In genomic region chr22:47607486-47607885, GRCh38 we compare ENCODE assay signal across 24 cellular contexts.
"Had no signal": no experiment of that assay in that cellular context is flagged by ENCODE, and none has a peak within 500 bp of the region (broad histone marks: within the 10 kb centered on the region; RNA-seq: fewer than 3 reads in every experiment).

No MANE protein-coding gene starts in this region.

- DNase-seq: cortex of kidney; effector memory CD8-positive, alpha-beta T cell; erythroblast; esophagus squamous epithelium; foreskin melanocyte; glutamatergic neuron; heart right ventricle; hippocampal formation; left ventricle myocardium superior; mucosa of descending colon; naive B cell; pancreas; stimulated activated CD4-positive, alpha-beta T cell treated with anti-CD3 and anti-CD28 coated beads, Interleukin-15, amount 100 ng/mL, for 24 hours; stimulated activated CD4-positive, alpha-beta T cell treated with anti-CD3 and anti-CD28 coated beads, Interleukin-2, amount 100 ng/mL, for 48 hours; stimulated activated naive CD4-positive, alpha-beta T cell; stimulated activated naive CD8-positive, alpha-beta T cell treated with anti-CD3 and anti-CD28 coated beads, Interleukin-15, amount 100 ng/mL, for 72 hours; testis; upper lobe of left lung; uterus had no signal

- H3K9me3 ChIP-seq: esophagus squamous epithelium, mucosa of descending colon, neutrophil, pancreas, testis, uterus had no signal

- H3K27me3 ChIP-seq: neutrophil, testis, upper lobe of left lung had no signal

- H3K4me3 ChIP-seq: esophagus squamous epithelium, heart right ventricle, lung, mucosa of descending colon, pancreas, skin epidermis, testis, tibial artery, upper lobe of left lung, uterus had no signal

- H3K36me3 ChIP-seq: esophagus squamous epithelium, heart right ventricle, neutrophil, pancreas, tibial artery, upper lobe of left lung, uterus had no signal

- ATAC-seq: effector memory CD8-positive, alpha-beta T cell; heart right ventricle; left ventricle myocardium superior; mucosa of descending colon; natural killer cell treated with Interleukin-12 subunit alpha and Interleukin-12 subunit beta and Interleukin-15 and Interleukin-18, amount 100 ng/mL, for 72 hours; pancreas; stimulated activated naive CD8-positive, alpha-beta T cell treated with anti-CD3 and anti-CD28 coated beads, Interleukin-15, amount 100 ng/mL, for 72 hours had no signal

- H3K4me1 ChIP-seq: esophagus squamous epithelium, heart right ventricle, pancreas, testis, tibial artery, upper lobe of left lung, uterus had no signal

- H3K27ac ChIP-seq: esophagus squamous epithelium, heart right ventricle, neutrophil, pancreas, skin epidermis, testis, tibial artery, upper lobe of left lung, uterus had no signal
